In genomic region chr12:108449478-108449877, GRCh38 we compare ENCODE assay signal across 19 cellular contexts.
"Had no signal": no experiment of that assay in that cellular context is flagged by ENCODE, and none has a peak within 500 bp of the region (broad histone marks: within the 10 kb centered on the region; RNA-seq: fewer than 3 reads in every experiment).

No MANE protein-coding gene starts in this region.

- ATAC-seq: gastroesophageal sphincter; lower lobe of right lung; naive thymus-derived CD4-positive, alpha-beta T cell; sciatic nerve; stimulated activated memory B cell treated with anti-CD40 and anti-IgM and Interleukin-4, amounts not matched to agents 10 μg/mL and 1 μg/mL and 100 μg/mL, for 72 hours; stimulated activated naive CD8-positive, alpha-beta T cell treated with anti-CD3 and anti-CD28 coated beads, Interleukin-15, amount 100 ng/mL, for 72 hours had no signal

- DNase-seq: colonic mucosa; dermis blood vessel endothelial cell; esophagus squamous epithelium; foreskin fibroblast; glutamatergic neuron; left ventricle myocardium inferior; lower lobe of right lung; naive thymus-derived CD4-positive, alpha-beta T cell; posterior cingulate gyrus; spleen; stimulated activated CD4-positive, alpha-beta T cell treated with anti-CD3 and anti-CD28 coated beads, Interleukin-15, amount 100 ng/mL, for 24 hours; stimulated activated CD4-positive, alpha-beta T cell treated with anti-CD3 and anti-CD28 coated beads, Interleukin-1b, Interleukin-23, amount 100 ng/mL, for 48 hours; stimulated activated CD4-positive, alpha-beta T cell treated with anti-CD3 and anti-CD28 coated beads, Interleukin-4, amount 100 ng/mL, for 24 hours; stimulated activated naive CD8-positive, alpha-beta T cell treated with anti-CD3 and anti-CD28 coated beads, Interleukin-15, amount 100 ng/mL, for 72 hours; testis; transverse colon had no signal

- H3K4me1 ChIP-seq: colonic mucosa, esophagus squamous epithelium, gastroesophageal sphincter, left ventricle myocardium inferior, spleen, testis, transverse colon had no signal

- H3K27ac ChIP-seq: colonic mucosa, esophagus squamous epithelium, gastroesophageal sphincter, left ventricle myocardium inferior, lower lobe of right lung, spleen, testis, transverse colon had no signal

- H3K9me3 ChIP-seq: colonic mucosa, esophagus squamous epithelium, gastroesophageal sphincter, left ventricle myocardium inferior, lower lobe of right lung, testis, transverse colon had no signal

- H3K27me3 ChIP-seq: colonic mucosa, testis had no signal

- H3K4me3 ChIP-seq: colonic mucosa, esophagus squamous epithelium, gastroesophageal sphincter, left ventricle myocardium inferior, lower lobe of right lung, spleen, testis, transverse colon had no signal

- H3K36me3 ChIP-seq: colonic mucosa, esophagus squamous epithelium, gastroesophageal sphincter, left ventricle myocardium inferior, lower lobe of right lung, spleen, transverse colon had no signal
